1 cellular context compared by ENCODE assay signal in genomic region chr20:828987-829386, GRCh38.
TF ChIP-seq lines count a peak whose summit lies in the region.

No MANE protein-coding gene starts in this region.

TF ChIP-seq in K562, 482 proteins besides CTCF, POLR2A, EP300 and RAD21 (continued from another document and continues in another):
- TF ChIP-seq STAT6 (CRISPR knock-in tag; IDR thresholded peaks at IDR 0.05) (no peak), MGA (IDR thresholded peaks at IDR 0.05) (peak; percentile 24; the same call in 1 of the 2 replicates), SLC30A9 (CRISPR knock-in tag; IDR thresholded peaks at IDR 0.05) (no peak), ZNF146 (CRISPR knock-in tag; IDR thresholded peaks at IDR 0.05; ENCODE audit: unreplicated experiment) (no peak), MYC (IDR thresholded peaks at IDR 0.05; ENCODE audit: low read depth, low read length) (peak; percentile 52; the same call in 1 of the 2 replicates), MYC (CRISPR knock-in tag; IDR thresholded peaks at IDR 0.05; ENCODE audit: borderline replicate concordance, low read depth) (no peak), MED1 (CRISPR knock-in tag; IDR thresholded peaks at IDR 0.05; ENCODE audit: borderline replicate concordance) (no peak), TARDBP (IDR thresholded peaks at IDR 0.05) (0 out of 2 replicates have a peak, but pooled peaks have one; percentile 64), NCOA2 (IDR thresholded peaks at IDR 0.05; ENCODE audit: partially characterized antibody in 2 of 2) (peak; percentile 42 to 57), BCOR (IDR thresholded peaks at IDR 0.05) (peak; percentile 78), HDAC2 (IDR thresholded peaks at IDR 0.05) (peak; percentile 86; the same call in 1 of the 2 replicates), ZNF174 (CRISPR knock-in tag; IDR thresholded peaks at IDR 0.05) (no peak), BRCA1 (IDR thresholded peaks at IDR 0.05) (no peak), BRCA1 (CRISPR knock-in tag; IDR thresholded peaks at IDR 0.05) (no peak), ZNF592 (IDR thresholded peaks at IDR 0.05) (peak; percentile 65; the same call in 1 of the 2 replicates), ZNF518B (CRISPR knock-in tag; IDR thresholded peaks at IDR 0.05) (no peak), STAG1 (CRISPR knock-in tag; IDR thresholded peaks at IDR 0.05; ENCODE audit: borderline replicate concordance) (no peak), ZNF134 (CRISPR knock-in tag; conservative IDR thresholded peaks at IDR 0.05) (no peak), NKRF (IDR thresholded peaks at IDR 0.05; ENCODE audit: borderline replicate concordance) (no peak), ZNF395 (CRISPR knock-in tag; IDR thresholded peaks at IDR 0.05) (no peak), U2AF1 (optimal IDR thresholded peaks at IDR 0.05; ENCODE audit: low read depth, low read length) (no peak), NFE2 (IDR thresholded peaks at IDR 0.05; ENCODE audit: low read depth) (no peak), USF2 (CRISPR knock-in tag; IDR thresholded peaks at IDR 0.05) (no peak), NBN (IDR thresholded peaks at IDR 0.05; ENCODE audit: low read depth) (peak; percentile 86), BDP1 (IDR thresholded peaks at IDR 0.05; ENCODE audit: insufficient read depth, insufficient read length) (no peak), NFYB (IDR thresholded peaks at IDR 0.05; ENCODE audit: extremely low read depth, insufficient read length) (no peak), POLR2AphosphoS2 (IDR thresholded peaks at IDR 0.05; ENCODE audit: low read length) (no peak), MCM5 (IDR thresholded peaks at IDR 0.05; ENCODE audit: low read depth) (no peak), HNRNPUL1 (IDR thresholded peaks at IDR 0.05; ENCODE audit: low read length) (no peak)
